In genomic region chr2:88253997-88254396, GRCh38 we compare ENCODE assay signal across 20 cellular contexts.
"Had no signal": no experiment of that assay in that cellular context is flagged by ENCODE, and none has a peak within 500 bp of the region (broad histone marks: within the 10 kb centered on the region; RNA-seq: fewer than 3 reads in every experiment).

No MANE protein-coding gene starts in this region.

- H3K4me3 ChIP-seq: colonic mucosa, esophagus muscularis mucosa, gastroesophageal sphincter, heart left ventricle, lower lobe of right lung, mucosa of descending colon had no signal

- DNase-seq: colonic mucosa; cortex of kidney; effector CD8-positive, alpha-beta T cell; effector memory CD8-positive, alpha-beta T cell; foreskin keratinocyte; heart left ventricle; hippocampal formation; left colon; left ventricle myocardium superior; lower lobe of right lung; mesenchymal stem cell; mucosa of descending colon; naive B cell had no signal

- FAIRE-seq: endometrium, endothelial cell of umbilical vein, frontal cortex, islet of Langerhans, keratinocyte had no signal

- H3K27me3 ChIP-seq: colonic mucosa had no signal

- H3K4me1 ChIP-seq: colonic mucosa, esophagus muscularis mucosa, foreskin keratinocyte, gastroesophageal sphincter, lower lobe of right lung had no signal

- H3K27ac ChIP-seq: colonic mucosa, esophagus muscularis mucosa, foreskin keratinocyte, gastroesophageal sphincter, lower lobe of right lung had no signal

- H3K9me3 ChIP-seq: colonic mucosa, esophagus muscularis mucosa, gastroesophageal sphincter, heart left ventricle, lower lobe of right lung, mucosa of descending colon had no signal

- H3K36me3 ChIP-seq: colonic mucosa, esophagus muscularis mucosa, gastroesophageal sphincter, heart left ventricle, lower lobe of right lung had no signal

- ATAC-seq: effector memory CD8-positive, alpha-beta T cell; foreskin keratinocyte; gastroesophageal sphincter; lower lobe of right lung had no signal
